In genomic region chr1:211580303-211580687, GRCh38 we compare ENCODE assay signal across 9 cellular contexts. TPM values are rescaled to one million over a fixed set of nuclear protein-coding genes. Genes with fewer than 3 reads are reported as not detected.
DNase-seq lines count a peak whose midpoint lies in the region; ATAC-seq and TF ChIP-seq lines count a peak whose summit lies in the region.
"Had no signal": no experiment of that assay in that cellular context is flagged by ENCODE, and none has a peak within 500 bp of the region (broad histone marks: within the 10 kb centered on the region; RNA-seq: fewer than 3 reads in every experiment).

No MANE protein-coding gene starts in this region.

- peak overlapping the region; percentile 74 to 99 (median 98) for H3K27ac ChIP-seq in heart left ventricle
- peak overlapping the region; percentile 94 for H3K27ac ChIP-seq in lower lobe of right lung

- H3K9me3 Mint-ChIP-seq in activated naive CD8-positive, alpha-beta T cell treated with anti-CD3 and anti-CD28 coated beads, Interleukin-2, amount 10 ng/mL, durations not matched to agents 7 days and 5 days = peaks cover 1% of the 10 kb centered on the region
- H3K9me3 Mint-ChIP-seq in type B pancreatic cell = no peaks in the 10 kb centered on the region

- POLR2A ChIA-PET in activated naive CD8-positive, alpha-beta T cell treated with anti-CD3 and anti-CD28 coated beads, Interleukin-2, amount 10 ng/mL, durations not matched to agents 7 days and 5 days (lab: Charles Lee) = interaction anchor here (2.0 to 2.5 kb wide), 2 partner anchors 23 to 26 kb away, joined by 7 to 12 read pairs; no protein-coding TSS in a partner anchor

- H3K27me3 Mint-ChIP-seq in activated naive CD8-positive, alpha-beta T cell treated with anti-CD3 and anti-CD28 coated beads, Interleukin-2, amount 10 ng/mL, durations not matched to agents 7 days and 5 days = no peaks in the 10 kb centered on the region
- H3K27me3 Mint-ChIP-seq in type B pancreatic cell = no peaks in the 10 kb centered on the region

- H3K27me3 ChIP-seq in heart left ventricle = no peaks in the 10 kb centered on the region
- H3K27me3 ChIP-seq in lower lobe of right lung (ENCODE audit: low read depth) = no peaks in the 10 kb centered on the region
- H3K27me3 ChIP-seq: upper lobe of left lung had no signal

- in situ Hi-C loops in GM13976 (cut with MboI; ENCODE audit: low sequenced_read_pairs, unreplicated experiment) = no loop called here

- H3K27ac Mint-ChIP-seq in activated naive CD8-positive, alpha-beta T cell treated with anti-CD3 and anti-CD28 coated beads, Interleukin-2, amount 10 ng/mL, durations not matched to agents 7 days and 5 days = peak overlapping the region; percentile 78
- H3K27ac Mint-ChIP-seq in type B pancreatic cell = peak overlapping the region; percentile 88

- no peak for TF ChIP-seq POLR2A in heart left ventricle (IDR thresholded peaks at IDR 0.05)

- H3K4me1 Mint-ChIP-seq in activated naive CD8-positive, alpha-beta T cell treated with anti-CD3 and anti-CD28 coated beads, Interleukin-2, amount 10 ng/mL, durations not matched to agents 7 days and 5 days = peaks cover 43% of the 10 kb centered on the region
- peaks cover 23% of the 10 kb centered on the region for H3K4me1 Mint-ChIP-seq in type B pancreatic cell (ENCODE audit: unreplicated experiment)

- DNase-seq in heart left ventricle = peak in 1 of 5 donors; percentile 16
- DNase-seq in cardiac septum (ENCODE audit: low spot score) = no peak
- DNase-seq in activated naive CD8-positive, alpha-beta T cell treated with anti-CD3 and anti-CD28 coated beads, Interleukin-2, amount 10 ng/mL, durations not matched to agents 7 days and 5 days = no peak
- no peak for DNase-seq in lower lobe of right lung
- no peak for DNase-seq in type B pancreatic cell (ENCODE audit: extremely low spot score, unreplicated experiment)
- DNase-seq in HT-29 (ENCODE audit: low spot score) = no peak
- DNase-seq in GM13976 (ENCODE audit: low spot score) = no peak
- DNase-seq: upper lobe of left lung had no signal

- TF ChIP-seq CTCF in heart left ventricle (IDR thresholded peaks at IDR 0.05) (no peak), lower lobe of right lung (IDR thresholded peaks at IDR 0.05) (no peak), type B pancreatic cell (conservative IDR thresholded peaks at IDR 0.05) (no peak), GM13976 (IDR thresholded peaks at IDR 0.05; ENCODE audit: borderline replicate concordance, control extremely low read depth, extremely low read depth, insufficient read depth, missing control alignments) (no peak)

- H3K9me3 ChIP-seq in heart left ventricle = no peaks in the 10 kb centered on the region
- H3K9me3 ChIP-seq in lower lobe of right lung = no peaks in the 10 kb centered on the region
- H3K9me3 ChIP-seq: upper lobe of left lung had no signal

- WGBS in heart left ventricle, 4 donors = 71 to 79% (median 76%) methylated on average over 1 of the region's 1 CpG

- H3K36me3 Mint-ChIP-seq in activated naive CD8-positive, alpha-beta T cell treated with anti-CD3 and anti-CD28 coated beads, Interleukin-2, amount 10 ng/mL, durations not matched to agents 7 days and 5 days = peaks cover 10% of the 10 kb centered on the region
- H3K36me3 Mint-ChIP-seq in type B pancreatic cell = peaks cover 5% of the 10 kb centered on the region

- H3K4me3 ChIP-seq in heart left ventricle (peak overlapping the region in 6 of 12 donors; percentile 83 to 98 (median 94)), lower lobe of right lung (peak overlapping the region; percentile 94)

- intact Hi-C loops in heart left ventricle (cut with DNase I) = no loop called here
- intact Hi-C loops in cardiac septum (cut with DNase I) = no loop called here
- intact Hi-C loops in lower lobe of right lung (cut with DNase I) = no loop called here

- H3K4me1 ChIP-seq in heart left ventricle = peaks cover 0 to 53% (median 29%) of the 10 kb centered on the region in 12 donors
- peaks cover 42% of the 10 kb centered on the region for H3K4me1 ChIP-seq in lower lobe of right lung

- ATAC-seq in heart left ventricle = no peak
- ATAC-seq in activated naive CD8-positive, alpha-beta T cell treated with anti-CD3 and anti-CD28 coated beads, Interleukin-2, amount 10 ng/mL, durations not matched to agents 7 days and 5 days (ENCODE audit: low read depth) = no peak
- ATAC-seq in lower lobe of right lung = no peak
- no peak for ATAC-seq in GM18868 (IDR thresholded peaks at IDR 0.05; ENCODE audit: unreplicated experiment)

- H3K4me3 Mint-ChIP-seq in activated naive CD8-positive, alpha-beta T cell treated with anti-CD3 and anti-CD28 coated beads, Interleukin-2, amount 10 ng/mL, durations not matched to agents 7 days and 5 days = peak overlapping the region; percentile 75
- peak overlapping the region; percentile 91 for H3K4me3 Mint-ChIP-seq in type B pancreatic cell

- H3K36me3 ChIP-seq in heart left ventricle (peaks cover 0 to 8% (median 7%) of the 10 kb centered on the region in 9 donors), lower lobe of right lung (peaks cover 8% of the 10 kb centered on the region)

RNA-seq across cellular contexts. Expression of gene SLC30A1, which starts 1.3 kb away (rescaled TPM):
- 10 to 100 TPM in 7 of 9 donors, 1 to 10 TPM in 2; 8.6 to 29.2 (median 16.2) TPM for total RNA-seq in heart left ventricle
- polyA plus RNA-seq in heart left ventricle = 1 to 10 TPM; 2.8 to 4.2 TPM
- total RNA-seq in cardiac septum = 16.3 TPM
- 10 to 100 TPM; 11.9 to 13.2 TPM for total RNA-seq in activated naive CD8-positive, alpha-beta T cell treated with anti-CD3 and anti-CD28 coated beads, Interleukin-2, amount 10 ng/mL, durations not matched to agents 7 days and 5 days
- 14.8 TPM for total RNA-seq in lower lobe of right lung
- total RNA-seq in type B pancreatic cell (ENCODE audit: low replicate concordance) = 21.8 and 46.2 TPM in 2 replicates
- total RNA-seq in HT-29 (2014; rRNA removed; shearing (Covaris generic)) = 8.1 and 8.6 TPM in 2 replicates
